In the genomic region with DNA sequence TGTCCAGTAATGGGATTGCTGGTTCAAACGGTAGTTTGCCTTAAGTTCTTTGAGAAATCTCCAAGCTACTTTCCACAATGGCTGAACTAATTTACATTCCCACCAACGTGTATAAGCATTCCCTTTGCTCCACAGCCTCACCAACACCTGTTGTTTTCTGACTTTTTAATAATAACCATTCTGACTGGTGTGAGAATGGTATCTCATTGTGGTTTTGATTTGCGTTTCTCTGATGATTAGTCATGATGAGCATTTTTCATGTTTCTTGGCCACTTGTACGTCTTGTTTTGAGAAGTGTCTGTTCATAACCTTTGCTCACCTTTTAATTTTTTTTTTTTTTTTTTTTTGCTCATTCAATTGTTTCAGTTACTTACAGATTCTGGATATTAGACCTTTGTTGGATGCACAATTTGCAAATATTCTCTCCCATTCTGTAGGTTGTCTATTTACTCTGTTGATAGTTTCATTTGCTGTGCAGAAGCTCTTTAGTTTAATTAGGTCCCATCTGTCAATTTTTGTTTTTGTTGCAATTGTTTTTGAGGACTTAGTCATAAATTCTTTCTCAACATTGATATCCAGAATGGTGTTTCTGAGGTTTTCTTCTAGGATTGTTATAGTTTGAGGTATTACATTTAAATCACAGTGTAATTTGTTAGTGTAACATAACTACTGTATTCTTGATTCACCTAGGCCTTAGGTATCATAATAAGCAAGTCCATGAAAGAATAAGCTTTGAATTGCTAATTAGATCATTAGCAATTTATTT, we compare ENCODE assay signal across 23 cellular contexts. TPM values are rescaled to one million over a fixed set of nuclear protein-coding genes. Genes with fewer than 3 reads are reported as not detected.
DNase-seq lines count a peak whose midpoint lies in the region; ATAC-seq and TF ChIP-seq lines count a peak whose summit lies in the region.
"Had no signal": no experiment of that assay in that cellular context is flagged by ENCODE, and none has a peak within 500 bp of the region (broad histone marks: within the 10 kb centered on the region; RNA-seq: fewer than 3 reads in every experiment).

No MANE protein-coding gene starts in this region.

- H3K4me3 Mint-ChIP-seq in stimulated activated effector memory CD8-positive, alpha-beta T cell treated with anti-CD3 and anti-CD28 coated beads, Interleukin-12 subunit alpha, Interleukin-12 subunit beta, amount 100 ng/mL, for 72 hours = no peak overlapping the region
- no peak overlapping the region for H3K4me3 Mint-ChIP-seq in T-helper 17 cell
- H3K4me3 Mint-ChIP-seq: CD8-positive, alpha-beta memory T cell; H9 had no signal

- ATAC-seq in stimulated activated effector memory CD8-positive, alpha-beta T cell treated with anti-CD3 and anti-CD28 coated beads, Interleukin-12 subunit alpha, Interleukin-12 subunit beta, amount 100 ng/mL, for 72 hours = peak; percentile 44
- no peak for ATAC-seq in T-helper 17 cell
- no peak for ATAC-seq in GM21447 (IDR thresholded peaks at IDR 0.05; ENCODE audit: unreplicated experiment)
- ATAC-seq: SK-N-SH treated with all-trans-retinoic acid at 6 μM for 48 hours had no signal

- H3K9me3 Mint-ChIP-seq in stimulated activated effector memory CD8-positive, alpha-beta T cell treated with anti-CD3 and anti-CD28 coated beads, Interleukin-12 subunit alpha, Interleukin-12 subunit beta, amount 100 ng/mL, for 72 hours = no peaks in the 10 kb centered on the region

- no peaks in the 10 kb centered on the region for H3K9me3 ChIP-seq in T-helper 17 cell (ENCODE audit: control insufficient read depth, low read length, poor library complexity, severe bottlenecking)

- no peaks in the 10 kb centered on the region for H3K4me1 Mint-ChIP-seq in stimulated activated effector memory CD8-positive, alpha-beta T cell treated with anti-CD3 and anti-CD28 coated beads, Interleukin-12 subunit alpha, Interleukin-12 subunit beta, amount 100 ng/mL, for 72 hours
- H3K4me1 Mint-ChIP-seq in T-helper 17 cell = no peaks in the 10 kb centered on the region
- H3K4me1 Mint-ChIP-seq: CD8-positive, alpha-beta memory T cell had no signal

- H3K36me3 Mint-ChIP-seq in stimulated activated effector memory CD8-positive, alpha-beta T cell treated with anti-CD3 and anti-CD28 coated beads, Interleukin-12 subunit alpha, Interleukin-12 subunit beta, amount 100 ng/mL, for 72 hours = no peaks in the 10 kb centered on the region
- no peaks in the 10 kb centered on the region for H3K36me3 Mint-ChIP-seq in T-helper 17 cell (ENCODE audit: low read depth)

- no peak overlapping the region for H3K4me3 ChIP-seq in fibroblast of mammary gland (ENCODE audit: control insufficient read depth, low read depth, low read length)

- DNase-seq in M059J (ENCODE audit: low read depth) (peak; percentile 39), amniotic epithelial cell (ENCODE audit: low read depth) (peak; percentile 35), fibroblast of mammary gland (ENCODE audit: low read depth) (peak; percentile 7), NOMO-1 treated with dmso at 0.1 percent for 144 hours (lab: John Stamatoyannopoulos, UW; ENCODE audit: unreplicated experiment) (no peak), T-helper 17 cell (no peak)
- no peak for DNase-seq in stimulated activated effector memory CD8-positive, alpha-beta T cell treated with anti-CD3 and anti-CD28 coated beads, Interleukin-12 subunit alpha, Interleukin-12 subunit beta, amount 100 ng/mL, for 72 hours (ENCODE audit: low spot score in 2 of 2)
- DNase-seq: ACHN; C1 segment of cervical spinal cord; CD8-positive, alpha-beta memory T cell; H9; IMR-90; MM.1S; NCI-H1092; NCI-H1436 treated with DMSO at 0.1 percent for 48 hours; NCI-H2029 treated with DMSO at 0.1 percent for 48 hours; NCI-H2171; NCI-H446 treated with DMSO at 0.1 percent for 48 hours; NCI-H69; NK-92 treated with Interleukin-12 subunit alpha and Interleukin-12 subunit beta, amount 100 ng/mL, for 24 hours; OCI-M1; SHP77 had no signal

- H3K27me3 Mint-ChIP-seq in T-helper 17 cell = no peaks in the 10 kb centered on the region
- H3K27me3 Mint-ChIP-seq: CD8-positive, alpha-beta memory T cell had no signal

- no peak for TF ChIP-seq CTCF in fibroblast of mammary gland (conservative IDR thresholded peaks at IDR 0.05; ENCODE audit: control insufficient read depth, insufficient read depth, low read depth, low read length)

- H3K27ac Mint-ChIP-seq in stimulated activated effector memory CD8-positive, alpha-beta T cell treated with anti-CD3 and anti-CD28 coated beads, Interleukin-12 subunit alpha, Interleukin-12 subunit beta, amount 100 ng/mL, for 72 hours = no peak overlapping the region
- no peak overlapping the region for H3K27ac Mint-ChIP-seq in T-helper 17 cell
- H3K27ac Mint-ChIP-seq: CD8-positive, alpha-beta memory T cell had no signal

RNA-seq across cellular contexts. Expression of a gene that starts 33.0 kb away (rescaled TPM):
- total RNA-seq in M059J (2014; rRNA removed; shearing (Covaris generic)) = 15.3 and 23.5 TPM in 2 replicates
- total RNA-seq in T-helper 17 cell = 1 to 10 TPM; 1.1 to 1.8 TPM

Comparison
In these comparisons a context has a peak if more than half of its experiments do, and no peak if none do; other contexts are left out.
1. DNase-seq: peak in M059J (single experiment), amniotic epithelial cell (single experiment) and fibroblast of mammary gland (single experiment); none in stimulated activated effector memory CD8-positive, alpha-beta T cell treated with anti-CD3 and anti-CD28 coated beads, Interleukin-12 subunit alpha, Interleukin-12 subunit beta, amount 100 ng/mL, for 72 hours (0 of 2), NOMO-1 treated with dmso at 0.1 percent for 144 hours (single experiment) and T-helper 17 cell (0 of 3).